ENCODE assay signal across 8 cellular contexts in genomic region chr10:73094986-73095478, GRCh38. TPM values are rescaled to one million over a fixed set of nuclear protein-coding genes. Genes with fewer than 3 reads are reported as not detected.
DNase-seq lines count a peak whose midpoint lies in the region; ATAC-seq and TF ChIP-seq lines count a peak whose summit lies in the region.

No MANE protein-coding gene starts in this region.

- H3K4me1 ChIP-seq in KMS-11 (ENCODE audit: low read depth, poor library complexity, severe bottlenecking), result peaks cover 16% of the 10 kb centered on the region

- H3K27me3 Mint-ChIP-seq in naive B cell, result no peaks in the 10 kb centered on the region

- H3K9ac ChIP-seq in KMS-11, result peak overlapping the region; percentile 89; the same call in 1 of the 2 replicates

- no peaks in the 10 kb centered on the region for H3K36me3 Mint-ChIP-seq in naive B cell

- CTCF ChIA-PET in AG04449 (lab: Yijun Ruan, JAX), result interaction anchor here (0.7 to 4.5 kb wide), 10 partner anchors 8 to 74 kb away, joined by 3 to 27 read pairs (median 4); partner anchors contain the start of genes ECD, FAM149B1 and NUDT13

- H3K27ac Mint-ChIP-seq in naive B cell, result peak overlapping the region; percentile 98 to 99 (median 98)

- H3K36me3 ChIP-seq in KMS-11 (ENCODE audit: insufficient read depth), result no peaks in the 10 kb centered on the region

- H3K4me3 Mint-ChIP-seq in naive B cell, result peak overlapping the region; percentile 89 to 99 (median 97)

- H3K4me2 ChIP-seq in KMS-11, result peak overlapping the region; percentile 50

- H3K79me2 ChIP-seq in KMS-11 (ENCODE audit: insufficient read depth, low read depth), result peaks cover 20% of the 10 kb centered on the region

- peak overlapping the region; percentile 81; the same call in 1 of the 2 replicates for H3K27ac ChIP-seq in KMS-11

- no peaks in the 10 kb centered on the region for H3K27me3 ChIP-seq in KMS-11 (ENCODE audit: insufficient read depth, low read depth)

- DNase-seq in AG04449 (ENCODE audit: low read depth, low spot score) (no peak), choroid plexus epithelial cell (ENCODE audit: low read depth) (peak; percentile 13), naive B cell (no peak), H4 (ENCODE audit: low spot score) (no peak)
- no peak for DNase-seq in activated CD4-positive, alpha-beta T cell treated with anti-CD3 and anti-CD28 coated beads for 4 hours

- ATAC-seq in naive B cell (ENCODE audit: low read depth in 2 of 2), result no peak
- no peak for ATAC-seq in GM21717 (IDR thresholded peaks at IDR 0.05; ENCODE audit: unreplicated experiment)
- no peak for ATAC-seq in GM21526 (IDR thresholded peaks at IDR 0.05; ENCODE audit: low FRiP score, unreplicated experiment)

- no peak for TF ChIP-seq CTCF in AG04449 (IDR thresholded peaks at IDR 0.05; ENCODE audit: insufficient read depth, low read length, missing control alignments)
- TF ChIP-seq CTCF in KMS-11 (conservative IDR thresholded peaks at IDR 0.05; ENCODE audit: low read depth, low read length), result no peak
- TF ChIP-seq CTCF in choroid plexus epithelial cell (conservative IDR thresholded peaks at IDR 0.05; ENCODE audit: low read depth, low read length), result no peak

- H3K9me3 Mint-ChIP-seq in naive B cell, result no peaks in the 10 kb centered on the region

- no peaks in the 10 kb centered on the region for H4K20me1 ChIP-seq in KMS-11 (ENCODE audit: insufficient read depth)

- POLR2A ChIA-PET in AG04449 (lab: Yijun Ruan, JAX), result interaction anchor here (0.5 to 3.2 kb wide), 9 partner anchors 15 to 158 kb away, joined by 3 to 33 read pairs (median 4); partner anchors contain the start of genes DNAJC9 and NUDT13

- H2AFZ ChIP-seq in KMS-11 (ENCODE audit: low read depth), result peak overlapping the region; percentile 93

- peaks cover 25 to 33% (median 31%) of the 10 kb centered on the region in 3 donors for H3K4me1 Mint-ChIP-seq in naive B cell

- peak overlapping the region; percentile 98 for H3K4me3 ChIP-seq in AG04449 (ENCODE audit: low read depth, low read length)
- H3K4me3 ChIP-seq in KMS-11 (IDR thresholded peaks at IDR 0.05; ENCODE audit: insufficient read depth, low read depth, low read length), result no peak overlapping the region
- peak overlapping the region; percentile 69 for H3K4me3 ChIP-seq in choroid plexus epithelial cell (ENCODE audit: low read depth, low read length)

RNA-seq across cellular contexts. Expression of gene P4HA1, which starts 1.6 kb away (rescaled TPM):
- 10 to 100 TPM; 27.9 to 69.6 (median 41.6) TPM for polyA plus RNA-seq in naive B cell (ENCODE audit: low read depth in 6 of 6)
- total RNA-seq in H4 (2014; rRNA removed; shearing (Covaris generic)), result 105 and 109 TPM in 2 replicates

RNA-seq across cellular contexts. Expression of gene NUDT13, which starts 15.2 kb away (rescaled TPM):
- 1 to 10 TPM in 5 of 6 donors, not detected in 1; 1.4 to 2.4 (median 1.8) TPM for polyA plus RNA-seq in naive B cell (ENCODE audit: low read depth in 6 of 6)
- 1.1 and 2.0 TPM in 2 replicates for total RNA-seq in H4 (2014; rRNA removed; shearing (Covaris generic))
